In the genomic region with DNA sequence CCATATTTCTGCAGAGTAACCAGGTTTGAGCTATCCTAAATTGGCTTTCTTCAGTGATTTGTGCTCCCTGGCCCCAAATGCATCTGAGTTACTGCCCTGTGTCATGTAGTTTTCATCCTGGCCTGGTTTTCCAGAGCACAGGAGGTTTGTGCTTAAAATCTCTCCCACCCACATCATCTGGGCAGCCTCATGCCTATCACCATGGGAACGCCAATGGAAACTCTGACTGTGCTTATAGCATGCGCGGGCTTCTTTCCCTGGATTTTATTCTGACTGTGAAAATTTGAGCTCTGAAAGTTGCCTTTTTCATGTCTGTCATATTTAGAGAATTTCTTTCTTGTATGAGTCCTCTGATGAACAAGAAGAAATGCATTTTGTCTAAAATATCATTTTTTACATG, we compare ENCODE assay signal across 17 cellular contexts. TPM values are rescaled to one million over a fixed set of nuclear protein-coding genes. Genes with fewer than 3 reads are reported as not detected.
DNase-seq lines count a peak whose midpoint lies in the region; ATAC-seq and TF ChIP-seq lines count a peak whose summit lies in the region.
"Had no signal": no experiment of that assay in that cellular context is flagged by ENCODE, and none has a peak within 500 bp of the region (broad histone marks: within the 10 kb centered on the region; RNA-seq: fewer than 3 reads in every experiment).

No MANE protein-coding gene starts in this region.

- no peaks in the 10 kb centered on the region for H3K27me3 ChIP-seq in left lung

- H3K27ac Mint-ChIP-seq in glutamatergic neuron (ENCODE audit: unreplicated experiment) = no peak overlapping the region
- H3K27ac Mint-ChIP-seq: activated naive CD4-positive, alpha-beta T cell treated with anti-CD3 and anti-CD28 coated beads for 36 hours had no signal

- intact Hi-C loops in left lung (cut with DNase I) = no loop called here

- H3K4me3 Mint-ChIP-seq in glutamatergic neuron (ENCODE audit: unreplicated experiment) = no peak overlapping the region
- H3K4me3 Mint-ChIP-seq: activated naive CD4-positive, alpha-beta T cell treated with anti-CD3 and anti-CD28 coated beads for 36 hours had no signal

- H3K4me1 ChIP-seq in left lung = peaks cover 4 to 52% of the 10 kb centered on the region in 2 donors
- H3K4me1 ChIP-seq: foreskin keratinocyte had no signal

- no peaks in the 10 kb centered on the region for H3K36me3 ChIP-seq in left lung
- H3K36me3 ChIP-seq: WERI-Rb-1 had no signal

- DNase-seq in AG08395 (ENCODE audit: low spot score) = peak; percentile 44
- peak; percentile 71 for DNase-seq in astrocyte of the hippocampus (ENCODE audit: low read depth, low spot score)
- peak; percentile 24 for DNase-seq in fibroblast of villous mesenchyme (ENCODE audit: low read depth)
- DNase-seq in putamen (ENCODE audit: low spot score) = peak; percentile 75
- DNase-seq in HuH-7 (ENCODE audit: low spot score) = no peak
- DNase-seq in left lung = no peak
- no peak for DNase-seq in glutamatergic neuron
- DNase-seq in omental fat pad (ENCODE audit: low spot score) = no peak
- DNase-seq: activated naive CD4-positive, alpha-beta T cell treated with anti-CD3 and anti-CD28 coated beads for 36 hours; foreskin keratinocyte; NCI-H1105 treated with DMSO at 0.1 percent for 48 hours; NCI-H510A treated with DMSO at 0.1 percent for 48 hours; PC-3; right cardiac atrium; stimulated activated naive CD4-positive, alpha-beta T cell treated with Interleukin-2 at 50 U/mL for 16 hours; SW 1271; WERI-Rb-1 had no signal

- H3K9me3 ChIP-seq in left lung = no peaks in the 10 kb centered on the region

- H3K27me3 Mint-ChIP-seq in glutamatergic neuron (ENCODE audit: unreplicated experiment) = peaks cover 3% of the 10 kb centered on the region

- H3K4me3 ChIP-seq in fibroblast of villous mesenchyme (ENCODE audit: low read depth, low read length) (no peak overlapping the region), left lung (no peak overlapping the region)

- H3K27ac ChIP-seq in left lung = peak overlapping the region in 1 of 2 donors; percentile 26
- H3K27ac ChIP-seq: foreskin keratinocyte, WERI-Rb-1 had no signal

- H3K9me3 Mint-ChIP-seq in glutamatergic neuron (ENCODE audit: unreplicated experiment) = no peaks in the 10 kb centered on the region
- H3K9me3 Mint-ChIP-seq: activated naive CD4-positive, alpha-beta T cell treated with anti-CD3 and anti-CD28 coated beads for 36 hours had no signal

- no peaks in the 10 kb centered on the region for H3K36me3 Mint-ChIP-seq in glutamatergic neuron (ENCODE audit: unreplicated experiment)

- no peak for TF ChIP-seq CTCF in fibroblast of villous mesenchyme (IDR thresholded peaks at IDR 0.05; ENCODE audit: insufficient read depth, low read depth, low read length)
- TF ChIP-seq CTCF in left lung (IDR thresholded peaks at IDR 0.05) = no peak
- no peak for TF ChIP-seq CTCF in glutamatergic neuron (IDR thresholded peaks at IDR 0.05; ENCODE audit: partially characterized antibody, unreplicated experiment)
- no peak for TF ChIP-seq CTCF in omental fat pad (IDR thresholded peaks at IDR 0.05)

- no peaks in the 10 kb centered on the region for H3K4me1 Mint-ChIP-seq in glutamatergic neuron (ENCODE audit: low read depth, unreplicated experiment)

- ATAC-seq in left lung (no peak), omental fat pad (ENCODE audit: low FRiP score) (no peak)
- ATAC-seq: foreskin keratinocyte, PC-3 had no signal

RNA-seq across cellular contexts. Expression of a gene that starts 55.3 kb away (rescaled TPM):
- total RNA-seq in fibroblast of villous mesenchyme = 66.0 and 89.4 TPM in 2 replicates
- 10 to 100 TPM; 17.0 to 17.5 TPM for total RNA-seq in left lung
- 4.2 TPM for total RNA-seq in glutamatergic neuron (ENCODE audit: unreplicated experiment)
- 10 to 100 TPM in 2 of 4 donors, 1 to 10 TPM in 2; 3.3 to 32.3 (median 7.7) TPM for total RNA-seq in omental fat pad
- total RNA-seq: activated naive CD4-positive, alpha-beta T cell treated with anti-CD3 and anti-CD28 coated beads for 36 hours; PC-3 had no signal

Comparison
In these comparisons a context has a peak if more than half of its experiments do, and no peak if none do; other contexts are left out.
1. DNase-seq: peak in AG08395 (single experiment), astrocyte of the hippocampus (single experiment), fibroblast of villous mesenchyme (single experiment) and putamen (single experiment); none in HuH-7 (single experiment), left lung (0 of 2), glutamatergic neuron (single experiment) and omental fat pad (single experiment).